In genomic region chr13:20401586-20401957, GRCh38 we compare ENCODE assay signal across 1 cellular context.
TF ChIP-seq lines count a peak whose summit lies in the region.

No MANE protein-coding gene starts in this region.

TF ChIP-seq in WTC11, 78 proteins besides CTCF, POLR2A, EP300 and RAD21 (continued from another document):
- no peak for TF ChIP-seq AFF4 (CRISPR knock-in tag; IDR thresholded peaks at IDR 0.05; ENCODE audit: borderline replicate concordance)
- no peak for TF ChIP-seq CREB1 (CRISPR knock-in tag; IDR thresholded peaks at IDR 0.05)
- no peak for TF ChIP-seq HMGA2 (CRISPR knock-in tag; IDR thresholded peaks at IDR 0.05)
- no peak for TF ChIP-seq CREM (CRISPR knock-in tag; IDR thresholded peaks at IDR 0.05)
- no peak for TF ChIP-seq E2F5 (CRISPR knock-in tag; IDR thresholded peaks at IDR 0.05)
- no peak for TF ChIP-seq FOXP4 (CRISPR knock-in tag; IDR thresholded peaks at IDR 0.05)
- no peak for TF ChIP-seq USF2 (CRISPR knock-in tag; IDR thresholded peaks at IDR 0.05)
- no peak for TF ChIP-seq ZNF396 (CRISPR knock-in tag; IDR thresholded peaks at IDR 0.05; ENCODE audit: borderline replicate concordance)
- TF ChIP-seq MYBL2 (CRISPR knock-in tag; IDR thresholded peaks at IDR 0.05): no peak
- TF ChIP-seq ZNF138 (CRISPR knock-in tag; conservative IDR thresholded peaks at IDR 0.05): no peak
- TF ChIP-seq ATF6 (CRISPR knock-in tag; IDR thresholded peaks at IDR 0.05): no peak
- no peak for TF ChIP-seq PREB (CRISPR knock-in tag; IDR thresholded peaks at IDR 0.05; ENCODE audit: borderline replicate concordance)
- TF ChIP-seq EMX1 (CRISPR knock-in tag; IDR thresholded peaks at IDR 0.05): no peak
- TF ChIP-seq SMAD3 (CRISPR knock-in tag; IDR thresholded peaks at IDR 0.05; ENCODE audit: borderline replicate concordance): no peak
- no peak for TF ChIP-seq ARID4B (CRISPR knock-in tag; IDR thresholded peaks at IDR 0.05; ENCODE audit: borderline replicate concordance)
- TF ChIP-seq HMGXB4 (CRISPR knock-in tag; IDR thresholded peaks at IDR 0.05): no peak
TF ChIP-seq in WTC11: peak in this region for 0.
